ENCODE assay signal across 18 cellular contexts in the genomic region with DNA sequence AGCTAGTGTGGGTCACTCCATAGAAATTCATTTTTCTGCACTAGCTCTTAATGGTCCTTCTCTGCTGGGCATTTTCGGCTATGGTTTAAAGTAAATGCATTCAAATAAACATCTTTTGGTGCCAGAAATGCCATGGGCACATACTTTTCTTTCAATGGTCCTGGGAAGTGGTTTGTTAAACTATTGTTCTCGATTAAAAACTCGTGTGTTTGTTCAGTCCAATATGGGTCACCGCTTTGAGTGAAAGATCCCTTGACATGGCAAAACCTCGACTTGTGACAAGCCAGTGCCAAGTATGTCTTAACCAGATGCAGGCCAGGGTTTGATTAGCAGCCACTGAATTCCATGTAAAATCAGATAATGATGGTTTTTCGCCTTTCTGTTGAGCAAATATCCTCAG.
"Had no signal": no experiment of that assay in that cellular context is flagged by ENCODE, and none has a peak within 500 bp of the region (broad histone marks: within the 10 kb centered on the region; RNA-seq: fewer than 3 reads in every experiment).

No MANE protein-coding gene starts in this region.

- H3K9me3 ChIP-seq: MG63 had no signal

- H3K27me3 ChIP-seq: MG63 had no signal

- ATAC-seq: Panc1, PC-3 had no signal

- DNase-seq: KBM-7; MG63; NCI-H1092 treated with DMSO at 0.1 percent for 48 hours; NCI-H1436; NCI-H187; NCI-H2029; NCI-H2081 treated with DMSO at 0.1 percent for 48 hours; NCI-H2171; NCI-H226; NCI-H446; NCI-H510A; NCI-H524 treated with DMSO at 0.1 percent for 48 hours; NCI-H774; NK-92 treated with Interleukin-12 subunit alpha and Interleukin-12 subunit beta, amount 100 ng/mL, for 24 hours; SHP77 had no signal

- H3K27ac ChIP-seq: RWPE1 had no signal

- H3K36me3 ChIP-seq: MG63 had no signal

- H3K4me3 ChIP-seq: MG63 had no signal
